Comparison of ENCODE assay signal across 2 cellular contexts in genomic region chr2:10862330-10862729, GRCh38.
TF ChIP-seq lines count a peak whose summit lies in the region.

No MANE protein-coding gene starts in this region.

TF ChIP-seq in HEK293, 187 proteins besides CTCF, POLR2A, EP300 and RAD21:
- TF ChIP-seq ZSCAN16 (tag by site-specific recombination; IDR thresholded peaks at IDR 0.05) = no peak
- TF ChIP-seq EGR2 (tag by site-specific recombination; IDR thresholded peaks at IDR 0.05; ENCODE audit: low read depth) = peak; percentile 26; the same call in 1 of the 2 replicates
TF ChIP-seq in HEK293: peak in this region for 1.

TF ChIP-seq in H1, 55 proteins besides CTCF, POLR2A, EP300 and RAD21:
- TF ChIP-seq GABPA (IDR thresholded peaks at IDR 0.05; ENCODE audit: borderline replicate concordance, insufficient read depth, low read length) (no peak), JUND (IDR thresholded peaks at IDR 0.05; ENCODE audit: low read length) (no peak), BACH1 (IDR thresholded peaks at IDR 0.05; ENCODE audit: low read length) (no peak), SUZ12 (IDR thresholded peaks at IDR 0.05; ENCODE audit: low read length) (no peak), HDAC2 (IDR thresholded peaks at IDR 0.05; ENCODE audit: borderline replicate concordance in 1 of 2, low read depth in 2 of 2, low read length in 2 of 2) (no peak), SP1 (IDR thresholded peaks at IDR 0.05; ENCODE audit: low read depth, low read length) (no peak)
